Comparison of ENCODE assay signal across 19 cellular contexts in genomic region chr9:136764301-136764891, GRCh38. TPM values are rescaled to one million over a fixed set of nuclear protein-coding genes. Genes with fewer than 3 reads are reported as not detected.
A peak's percentile ranks its signal among the peaks of the same experiment; 100 is the strongest.
DNase-seq lines count a peak whose midpoint lies in the region; ATAC-seq, FAIRE-seq and TF ChIP-seq lines count a peak whose summit lies in the region.
"Had no signal": no experiment of that assay in that cellular context is flagged by ENCODE, and none has a peak within 500 bp of the region (broad histone marks: within the 10 kb centered on the region; RNA-seq: fewer than 3 reads in every experiment).

TSS of gene LCN15 (minus strand) at chr9:136764518. CDS start at chr9:136764488, 30 bp downstream.

- 85% methylated on average over 12 of the region's 14 CpGs for WGBS in A549 (ENCODE audit: missing lambda C conversion rate)
- WGBS in suprapubic skin, result 69% methylated on average over 3 of the region's 14 CpGs

- TF ChIP-seq POLR2A in A549 (IDR thresholded peaks at IDR 0.05; ENCODE audit: low read length) (no peak), suprapubic skin (IDR thresholded peaks at IDR 0.05) (no peak)

- H3K9me3 Mint-ChIP-seq in activated naive CD4-positive, alpha-beta T cell treated with anti-CD3 and anti-CD28 coated beads for 36 hours, result no peaks in the 10 kb centered on the region
- H3K9me3 Mint-ChIP-seq: effector memory CD8-positive, alpha-beta T cell; T-cell had no signal

- no peaks in the 10 kb centered on the region for H3K36me3 Mint-ChIP-seq in activated naive CD4-positive, alpha-beta T cell treated with anti-CD3 and anti-CD28 coated beads for 36 hours (ENCODE audit: low read depth)
- H3K36me3 Mint-ChIP-seq: T-cell had no signal

- H3K4me3 ChIP-seq in A549 (no peak within 1 kb of the TSS), iPS-18a (ENCODE audit: low read length) (peak within 1 kb of the TSS; percentile 17), suprapubic skin (no peak within 1 kb of the TSS)
- H3K4me3 ChIP-seq: GM23248, skin epidermis had no signal

- ATAC-seq in A549, result no peak
- ATAC-seq: effector memory CD8-positive, alpha-beta T cell; T-cell had no signal

- peaks cover 8% of the 10 kb centered on the region for H3K27me3 ChIP-seq in iPS-18a (ENCODE audit: control insufficient read depth, insufficient read depth, low read length)
- peaks cover 69% of the 10 kb centered on the region for H3K27me3 ChIP-seq in suprapubic skin

- H3K27me3 Mint-ChIP-seq in activated naive CD4-positive, alpha-beta T cell treated with anti-CD3 and anti-CD28 coated beads for 36 hours (ENCODE audit: low read depth), result peaks cover 20% of the 10 kb centered on the region

- POLR2A ChIA-PET in A549 (lab: Yijun Ruan, JAX), result interaction anchor here (1.3 kb wide), 1 partner anchor 36 kb away, joined by 4 read pairs; no protein-coding TSS in a partner anchor

- TF ChIP-seq RAD21 in A549 (conservative IDR thresholded peaks at IDR 0.05 in 1 of 2, IDR thresholded peaks at IDR 0.05 in 1 of 2), result no peak

- no peak within 1 kb of the TSS for H3K4me3 Mint-ChIP-seq in activated naive CD4-positive, alpha-beta T cell treated with anti-CD3 and anti-CD28 coated beads for 36 hours
- H3K4me3 Mint-ChIP-seq: T-cell had no signal

- no peak for TF ChIP-seq CTCF in A549 (IDR thresholded peaks at IDR 0.05)
- TF ChIP-seq CTCF in GM20000 (IDR thresholded peaks at IDR 0.05; ENCODE audit: extremely low read depth, missing control alignments), result no peak
- TF ChIP-seq CTCF in suprapubic skin (IDR thresholded peaks at IDR 0.05), result no peak

- CTCF ChIA-PET in A549 (lab: Yijun Ruan, JAX), result interaction anchor here (1.2 to 28.0 kb wide), 3 partner anchors 14 to 264 kb away, joined by 4 to 625 read pairs (median 11); partner anchors contain the start of gene TMEM141
- CTCF ChIA-PET in activated naive CD4-positive, alpha-beta T cell treated with anti-CD3 and anti-CD28 coated beads for 36 hours (lab: Charles Lee), result interaction anchor here (1.0 kb wide), 1 partner anchor 29 kb away, joined by 5 read pairs; no protein-coding TSS in a partner anchor

- TF ChIP-seq EP300 in A549 (IDR thresholded peaks at IDR 0.05) (no peak), suprapubic skin (IDR thresholded peaks at IDR 0.05) (no peak)

- H3K4me1 ChIP-seq in A549 (peaks cover 16% of the 10 kb centered on the region), iPS-18a (ENCODE audit: control insufficient read depth, low read depth, low read length) (peaks cover 2% of the 10 kb centered on the region), suprapubic skin (peaks cover 8% of the 10 kb centered on the region)

- peaks cover 12% of the 10 kb centered on the region for H3K4me1 Mint-ChIP-seq in activated naive CD4-positive, alpha-beta T cell treated with anti-CD3 and anti-CD28 coated beads for 36 hours (ENCODE audit: low read depth)

- intact Hi-C loops in activated naive CD4-positive, alpha-beta T cell treated with anti-CD3 and anti-CD28 coated beads for 36 hours (cut with micrococcal nuclease), result no loop called here

- DNase-seq in A549 (ENCODE audit: low read depth in 1 of 2, low spot score in 1 of 2), result no peak
- peak; percentile 4 for DNase-seq in GM20000 (ENCODE audit: low spot score)
- peak; percentile 73 for DNase-seq in NCI-H510A treated with DMSO at 0.1 percent for 48 hours (lab: John Stamatoyannopoulos, UW)
- no peak for DNase-seq in hypothalamus (lab: John Stamatoyannopoulos, UW)
- DNase-seq in SKM-1 (lab: John Stamatoyannopoulos, UW; ENCODE audit: unreplicated experiment), result no peak
- DNase-seq in suprapubic skin (ENCODE audit: low spot score in 2 of 2), result no peak
- DNase-seq in activated naive CD4-positive, alpha-beta T cell treated with anti-CD3 and anti-CD28 coated beads for 36 hours, result no peak
- DNase-seq: activated CD4-positive, alpha-beta T cell treated with anti-CD3 and anti-CD28 coated beads for 4 hours; effector memory CD8-positive, alpha-beta T cell; GM23248; NCI-H1436 treated with DMSO at 0.1 percent for 48 hours; OCI-M1 had no signal

- no peaks in the 10 kb centered on the region for H3K9me3 ChIP-seq in A549
- H3K9me3 ChIP-seq in iPS-18a (ENCODE audit: control insufficient read depth, low read depth, low read length), result no peaks in the 10 kb centered on the region
- H3K9me3 ChIP-seq in suprapubic skin, result no peaks in the 10 kb centered on the region
- H3K9me3 ChIP-seq: neutrophil had no signal

- no peak within 1 kb of the TSS for H3K27ac Mint-ChIP-seq in activated naive CD4-positive, alpha-beta T cell treated with anti-CD3 and anti-CD28 coated beads for 36 hours
- H3K27ac Mint-ChIP-seq: T-cell had no signal

- no peaks in the 10 kb centered on the region for H3K36me3 ChIP-seq in iPS-18a (ENCODE audit: control insufficient read depth, low read depth, low read length)
- no peaks in the 10 kb centered on the region for H3K36me3 ChIP-seq in suprapubic skin
- H3K36me3 ChIP-seq: neutrophil had no signal

- H3K4me2 ChIP-seq in A549, result peak within 1 kb of the TSS; percentile 66

- H3K9ac ChIP-seq in iPS-18a (ENCODE audit: low read length), result no peak within 1 kb of the TSS
- H3K9ac ChIP-seq: GM23248 had no signal

- no peak for FAIRE-seq in A549 (lab: Jason Lieb, UNC)
- FAIRE-seq: frontal cortex had no signal

- H3K27ac ChIP-seq in A549 (peak within 1 kb of the TSS in 1 of 2 experiments; percentile 36; a peak in 1 of 6 replicates), iPS-18a (ENCODE audit: low read length) (no peak within 1 kb of the TSS), suprapubic skin (no peak within 1 kb of the TSS)
- H3K27ac ChIP-seq: GM23248, neutrophil, skin epidermis had no signal

TF ChIP-seq in A549, 52 proteins besides CTCF, POLR2A, EP300 and RAD21:
- TF ChIP-seq KDM1A (IDR thresholded peaks at IDR 0.05; ENCODE audit: low read depth), result no peak
- TF ChIP-seq TP53 (CRISPR knock-in tag; IDR thresholded peaks at IDR 0.05), result no peak
- TF ChIP-seq PBX3 (IDR thresholded peaks at IDR 0.05), result no peak
- TF ChIP-seq HEYL (CRISPR knock-in tag; IDR thresholded peaks at IDR 0.05), result no peak
- TF ChIP-seq ZFP36 (IDR thresholded peaks at IDR 0.05; ENCODE audit: borderline replicate concordance, partially characterized antibody), result no peak
- TF ChIP-seq ATOH8 (CRISPR knock-in tag; IDR thresholded peaks at IDR 0.05; ENCODE audit: low read depth), result no peak
- no peak for TF ChIP-seq FOSB (CRISPR knock-in tag; IDR thresholded peaks at IDR 0.05)
- TF ChIP-seq NR3C1 (IDR thresholded peaks at IDR 0.05), result no peak
- TF ChIP-seq ZC3H11A (IDR thresholded peaks at IDR 0.05), result no peak
- no peak for TF ChIP-seq CHD4 (IDR thresholded peaks at IDR 0.05; ENCODE audit: borderline replicate concordance)
- no peak for TF ChIP-seq CEBPB (IDR thresholded peaks at IDR 0.05)
- no peak for TF ChIP-seq POLR2AphosphoS2 (conservative IDR thresholded peaks at IDR 0.05; ENCODE audit: low read length)

RNA-seq across cellular contexts. Expression of gene LCN15, which starts in this region (rescaled TPM):
- polyA plus RNA-seq in A549 (2011; rRNA removed) (0.10 and 0.24 TPM in 2 replicates), A549 (2017; fragmentation: RNase III; extraction: RNeasy Plus Mini Kit Qiagen cat#74134 plus additional on column Dnase treatment) (0.07 to 0.09 TPM in 2 of 3 replicates, not detected in the other)
- 0.05 and 0.08 TPM in 2 replicates for polyA plus RNA-seq in A549 (2012; cell fraction: cytosol; rRNA removed)
- polyA plus RNA-seq in A549 (2012; cell fraction: nucleus; rRNA removed), result 0.18 and 0.20 TPM in 2 replicates
- not detected in 2 replicates for polyA minus RNA-seq in A549 (2011; rRNA and poly(A)+ RNA removed)
- total RNA-seq in suprapubic skin, result under 1 TPM in 1 of 4 donors, not detected in 3; 0.21 TPM
- total RNA-seq in activated naive CD4-positive, alpha-beta T cell treated with anti-CD3 and anti-CD28 coated beads for 36 hours, result not detected
- total RNA-seq: frontal cortex, GM23248, HT-29, lower leg skin, T-cell had no signal
- polyA plus RNA-seq: GM23248 had no signal

Comparison
In these comparisons a context has a peak if more than half of its experiments do, and no peak if none do; other contexts are left out.
1. DNase-seq: peak in GM20000 (single experiment) and NCI-H510A treated with DMSO at 0.1 percent for 48 hours (single experiment); none in A549 (0 of 2), hypothalamus (0 of 51), SKM-1 (single experiment), suprapubic skin (0 of 2) and activated naive CD4-positive, alpha-beta T cell treated with anti-CD3 and anti-CD28 coated beads for 36 hours (single experiment).